Comparison of ENCODE assay signal across 7 cellular contexts in genomic region chr13:74062933-74063332, GRCh38.
DNase-seq lines count a peak whose midpoint lies in the region; ATAC-seq and TF ChIP-seq lines count a peak whose summit lies in the region.

No MANE protein-coding gene starts in this region.

- peak; percentile 72 for ATAC-seq in GM19035 (IDR thresholded peaks at IDR 0.05; ENCODE audit: unreplicated experiment)
- ATAC-seq in HG03039 (IDR thresholded peaks at IDR 0.05; ENCODE audit: unreplicated experiment), result peak; percentile 87
- peak; percentile 91 for ATAC-seq in gastroesophageal sphincter

- H3K27ac ChIP-seq in gastroesophageal sphincter, result peak overlapping the region; percentile 13 to 76 (median 75)

- H3K36me3 ChIP-seq in gastroesophageal sphincter, result no peaks in the 10 kb centered on the region

- no peak for TF ChIP-seq POLR2A in gastroesophageal sphincter (IDR thresholded peaks at IDR 0.05)

- DNase-seq in activated CD4-positive, alpha-beta T cell treated with anti-CD3 and anti-CD28 coated beads for 48 hours, result peak; percentile 40
- DNase-seq in retina (peak; percentile 42), NCI-H1092 treated with DMSO at 0.1 percent for 48 hours (lab: John Stamatoyannopoulos, UW) (no peak)
- no peak for DNase-seq in activated CD4-positive, CD25-positive, alpha-beta regulatory T cell (lab: John Stamatoyannopoulos, UW)

- TF ChIP-seq EP300 in gastroesophageal sphincter (IDR thresholded peaks at IDR 0.05), result no peak

- H3K4me1 ChIP-seq in gastroesophageal sphincter, result peaks cover 10 to 44% (median 12%) of the 10 kb centered on the region in 3 donors

- no peak for TF ChIP-seq CTCF in gastroesophageal sphincter (IDR thresholded peaks at IDR 0.05)

- no peaks in the 10 kb centered on the region for H3K9me3 ChIP-seq in gastroesophageal sphincter

- H3K4me3 ChIP-seq in gastroesophageal sphincter, result peak overlapping the region; percentile 37 to 42

- WGBS in gastroesophageal sphincter (ENCODE audit: low coverage in 1 of 2), 2 donors, result 0 to 2% methylated on average over 6 of the region's 6 CpGs

- no peaks in the 10 kb centered on the region for H3K27me3 ChIP-seq in gastroesophageal sphincter

Comparison
In these comparisons a context has a peak if more than half of its experiments do, and no peak if none do; other contexts are left out.
1. DNase-seq: peak in activated CD4-positive, alpha-beta T cell treated with anti-CD3 and anti-CD28 coated beads for 48 hours (single experiment) and retina (single experiment); none in NCI-H1092 treated with DMSO at 0.1 percent for 48 hours (single experiment) and activated CD4-positive, CD25-positive, alpha-beta regulatory T cell (0 of 4).
2. Peak in every context shown above with its lines, with median percentiles within 50 percentile points of each other: ATAC-seq.